Comparison of ENCODE assay signal across 2 cellular contexts in genomic region chr10:125011926-125012705, GRCh38.
TF ChIP-seq lines count a peak whose summit lies in the region.

No MANE protein-coding gene starts in this region.

TF ChIP-seq in H1, 55 proteins besides CTCF, POLR2A, EP300 and RAD21:
- TF ChIP-seq TCF12 (IDR thresholded peaks at IDR 0.05; ENCODE audit: low read depth, low read length) (no peak), YY1 (IDR thresholded peaks at IDR 0.05; ENCODE audit: low read depth, low read length) (no peak), SUZ12 (IDR thresholded peaks at IDR 0.05; ENCODE audit: low read length) (no peak), CBX5 (IDR thresholded peaks at IDR 0.05; ENCODE audit: low read depth, low read length) (no peak), E2F6 (IDR thresholded peaks at IDR 0.05) (no peak), NRF1 (IDR thresholded peaks at IDR 0.05; ENCODE audit: low read depth, low read length) (no peak), TAF7 (optimal IDR thresholded peaks at IDR 0.05; ENCODE audit: borderline replicate concordance, low read depth, low read length) (no peak), HDAC6 (IDR thresholded peaks at IDR 0.05; ENCODE audit: low read depth, low read length) (no peak), RNF2 (IDR thresholded peaks at IDR 0.05; ENCODE audit: borderline replicate concordance, low read depth, low read length, missing control alignments, poor library complexity, severe bottlenecking) (no peak), SIRT6 (IDR thresholded peaks at IDR 0.05; ENCODE audit: low read length) (no peak), RXRA (IDR thresholded peaks at IDR 0.05; ENCODE audit: insufficient read depth, low read depth, low read length) (no peak), GABPA (IDR thresholded peaks at IDR 0.05; ENCODE audit: borderline replicate concordance, insufficient read depth, low read length) (no peak), GTF2F1 (IDR thresholded peaks at IDR 0.05; ENCODE audit: borderline replicate concordance, low read depth, low read length) (no peak), ATF2 (IDR thresholded peaks at IDR 0.05; ENCODE audit: low read length) (no peak), TBP (IDR thresholded peaks at IDR 0.05; ENCODE audit: low read depth, low read length) (no peak)

TF ChIP-seq in SK-N-SH, 30 proteins besides CTCF, POLR2A, EP300 and RAD21:
- TF ChIP-seq GABPA (IDR thresholded peaks at IDR 0.05; ENCODE audit: low read depth) (no peak), REST (IDR thresholded peaks at IDR 0.05; ENCODE audit: low read depth, low read length) (no peak), GATA2 (CRISPR knock-in tag; IDR thresholded peaks at IDR 0.05) (no peak), ELF1 (IDR thresholded peaks at IDR 0.05) (no peak), PBX3 (IDR thresholded peaks at IDR 0.05) (no peak), EZH2phosphoT487 (IDR thresholded peaks at IDR 0.05; ENCODE audit: borderline replicate concordance, low read depth) (no peak), POLR2AphosphoS5 (IDR thresholded peaks at IDR 0.05; ENCODE audit: low read depth, low read length) (no peak), JUND (IDR thresholded peaks at IDR 0.05) (no peak), TCF12 (IDR thresholded peaks at IDR 0.05) (no peak), MEF2A (IDR thresholded peaks at IDR 0.05; ENCODE audit: borderline replicate concordance, low read depth) (no peak)
